ENCODE assay signal across 17 cellular contexts in genomic region chr21:34790834-34791233, GRCh38.
DNase-seq lines count a peak whose midpoint lies in the region; ATAC-seq and TF ChIP-seq lines count a peak whose summit lies in the region.
"Had no signal": no experiment of that assay in that cellular context is flagged by ENCODE, and none has a peak within 500 bp of the region (broad histone marks: within the 10 kb centered on the region; RNA-seq: fewer than 3 reads in every experiment).

No MANE protein-coding gene starts in this region.

- H2BK15ac ChIP-seq in IMR-90 (ENCODE audit: low read depth, low read length), result no peak overlapping the region

- in situ Hi-C loops in IMR-90 (cut with MboI; ENCODE audit: low sequenced_read_pairs), result no loop called here

- no peak overlapping the region for H2AK9ac ChIP-seq in IMR-90 (replicated peaks; ENCODE audit: low read depth, low read length, poor library complexity)

- H3K9ac ChIP-seq in SK-N-SH (no peak overlapping the region), IMR-90 (ENCODE audit: low read depth, low read length) (no peak overlapping the region)
- H3K9ac ChIP-seq: KMS-11 had no signal

- no peak overlapping the region for H4K5ac ChIP-seq in IMR-90 (ENCODE audit: low read depth, low read length)

- H3K79me2 ChIP-seq in SK-N-SH (ENCODE audit: insufficient read depth), result no peaks in the 10 kb centered on the region
- H3K79me2 ChIP-seq in OCI-LY7 (ENCODE audit: insufficient read depth, low read depth, low read length), result no peaks in the 10 kb centered on the region

- TF ChIP-seq EP300 in SK-N-SH (IDR thresholded peaks at IDR 0.05; ENCODE audit: borderline replicate concordance in 1 of 2, low read depth in 1 of 2, low read length in 1 of 2), result no peak
- no peak for TF ChIP-seq EP300 in sigmoid colon (IDR thresholded peaks at IDR 0.05)

- dilution Hi-C loops in IMR-90 (cut with HindIII; ENCODE audit: low sequenced_read_pairs, unreplicated experiment), result no loop called here

- peaks cover 16 to 44% of the 10 kb centered on the region in 2 experiments for H3K79me1 ChIP-seq in IMR-90 (ENCODE audit: low read depth in 1 of 2, low read length in 2 of 2)

- H3K4me3 ChIP-seq in SK-N-SH (ENCODE audit: low read depth in 2 of 2, low read length in 1 of 2) (no peak overlapping the region), IMR-90 (ENCODE audit: insufficient read depth, low read depth, low read length) (no peak overlapping the region), OCI-LY7 (ENCODE audit: low read depth, low read length, poor library complexity, severe bottlenecking) (no peak overlapping the region), sigmoid colon (no peak overlapping the region)
- H3K4me3 ChIP-seq: MG63, Peyer's patch had no signal

- ATAC-seq in SK-N-SH treated with all-trans-retinoic acid at 6 μM for 48 hours, result no peak
- ATAC-seq in IMR-90 (ENCODE audit: low read depth), result no peak
- ATAC-seq in GM21723 (IDR thresholded peaks at IDR 0.05; ENCODE audit: unreplicated experiment), result no peak

- intact Hi-C loops in IMR-90 (cut with micrococcal nuclease) (no loop called here), OCI-LY7 (cut with micrococcal nuclease; ENCODE audit: unreplicated experiment) (no loop called here), sigmoid colon (cut with DNase I) (no loop called here)

- H3K4me3 Mint-ChIP-seq in progenitor cell of endocrine pancreas (ENCODE audit: low read depth), result no peak overlapping the region
- H3K4me3 Mint-ChIP-seq: CD4-positive, alpha-beta T cell; T-helper 2 cell treated with Interferon-gamma antibody and Interleukin-4, amounts not matched to agents 5 μg/mL and 100 μg/mL, for 36 hours had no signal

- no peak for TF ChIP-seq RAD21 in SK-N-SH (IDR thresholded peaks at IDR 0.05; ENCODE audit: low read length)
- no peak for TF ChIP-seq RAD21 in IMR-90 (IDR thresholded peaks at IDR 0.05; ENCODE audit: low read length)

- H3K23ac ChIP-seq in IMR-90 (ENCODE audit: low read depth, low read length), result no peak overlapping the region

- H3K36me3 ChIP-seq in SK-N-SH (replicated peaks in 1 of 2; ENCODE audit: control insufficient read depth in 1 of 2, insufficient read depth in 2 of 2, low read length in 1 of 2), result peaks cover 31 to 33% of the 10 kb centered on the region in 2 experiments
- H3K36me3 ChIP-seq in IMR-90 (ENCODE audit: control insufficient read depth, insufficient read depth, low read length), result peaks cover 27% of the 10 kb centered on the region
- H3K36me3 ChIP-seq in OCI-LY7 (ENCODE audit: insufficient read depth, low read length), result peaks cover 18% of the 10 kb centered on the region
- peaks cover 0 to 4% (median 0%) of the 10 kb centered on the region in 4 donors for H3K36me3 ChIP-seq in sigmoid colon

- H3K18ac ChIP-seq in IMR-90 (ENCODE audit: low read depth, low read length), result no peak overlapping the region

- peak overlapping the region; percentile 51 for H3K27ac Mint-ChIP-seq in progenitor cell of endocrine pancreas
- H3K27ac Mint-ChIP-seq: CD4-positive, alpha-beta T cell; T-helper 2 cell treated with Interferon-gamma antibody and Interleukin-4, amounts not matched to agents 5 μg/mL and 100 μg/mL, for 36 hours had no signal

- no peak overlapping the region for H2BK5ac ChIP-seq in IMR-90 (ENCODE audit: low read depth, low read length, poor library complexity, severe bottlenecking)

- no peaks in the 10 kb centered on the region for H3K36me3 Mint-ChIP-seq in progenitor cell of endocrine pancreas (ENCODE audit: insufficient read depth)

- no peaks in the 10 kb centered on the region for H4K20me1 ChIP-seq in SK-N-SH (ENCODE audit: insufficient read depth)
- peaks cover 46% of the 10 kb centered on the region for H4K20me1 ChIP-seq in IMR-90 (ENCODE audit: insufficient read depth, low read length)
- no peaks in the 10 kb centered on the region for H4K20me1 ChIP-seq in OCI-LY7 (ENCODE audit: insufficient read depth, low read length)

- no peak overlapping the region for H3K4me2 ChIP-seq in SK-N-SH
- H3K4me2 ChIP-seq in IMR-90 (ENCODE audit: low read depth, low read length), result no peak overlapping the region
- no peak overlapping the region for H3K4me2 ChIP-seq in OCI-LY7 (ENCODE audit: low read length)
- H3K4me2 ChIP-seq: KMS-11 had no signal

- H4K8ac ChIP-seq in IMR-90 (ENCODE audit: low read depth in 2 of 2, low read length in 2 of 2), result no peak overlapping the region; a peak in 1 of 4 replicates

- BruUV-seq in IMR-90 (replicated peaks; lab: Mats Ljungman, UMichigan), result TSS peak; percentile 37
- BruUV-seq in OCI-LY7 (replicated peaks; lab: Mats Ljungman, UMichigan), result TSS peak; percentile 41

- H3K27me3 ChIP-seq in SK-N-SH (ENCODE audit: insufficient read depth), result no peaks in the 10 kb centered on the region
- no peaks in the 10 kb centered on the region for H3K27me3 ChIP-seq in IMR-90 (ENCODE audit: control insufficient read depth, insufficient read depth, low read length)
- no peaks in the 10 kb centered on the region for H3K27me3 ChIP-seq in sigmoid colon
- H3K27me3 ChIP-seq: MG63, Peyer's patch had no signal

- H3K4ac ChIP-seq in IMR-90 (ENCODE audit: low read depth, low read length), result no peak overlapping the region

- peaks cover 10% of the 10 kb centered on the region for H3F3A ChIP-seq in SK-N-SH (replicated peaks; ENCODE audit: insufficient read depth)

- no peak overlapping the region for H3K14ac ChIP-seq in IMR-90 (replicated peaks; ENCODE audit: low read depth, low read length)

- H3K27me3 Mint-ChIP-seq in progenitor cell of endocrine pancreas, result no peaks in the 10 kb centered on the region
- H3K27me3 Mint-ChIP-seq: CD4-positive, alpha-beta T cell had no signal

- H3K9me3 ChIP-seq in SK-N-SH (no peaks in the 10 kb centered on the region), IMR-90 (ENCODE audit: control insufficient read depth, insufficient read depth, low read length) (no peaks in the 10 kb centered on the region), OCI-LY7 (ENCODE audit: low read length) (no peaks in the 10 kb centered on the region), sigmoid colon (no peaks in the 10 kb centered on the region)
- H3K9me3 ChIP-seq: MG63, Peyer's patch had no signal

- H3K27ac ChIP-seq in SK-N-SH (ENCODE audit: low read depth in 2 of 2, low read length in 1 of 2) (no peak overlapping the region), IMR-90 (ENCODE audit: insufficient read depth, low read length) (no peak overlapping the region), OCI-LY7 (ENCODE audit: low read depth, low read length, poor library complexity, severe bottlenecking) (no peak overlapping the region), sigmoid colon (no peak overlapping the region)
- H3K27ac ChIP-seq: KMS-11, Peyer's patch had no signal

- no peaks in the 10 kb centered on the region for H3K9me2 ChIP-seq in SK-N-SH
- H3K9me2 ChIP-seq in OCI-LY7 (ENCODE audit: insufficient read depth, low read length), result no peaks in the 10 kb centered on the region

- DNase-seq in SK-N-SH, result peak; percentile 34
- DNase-seq in IMR-90, result peak; percentile 42
- no peak for DNase-seq in OCI-LY7 (ENCODE audit: low spot score)
- no peak for DNase-seq in progenitor cell of endocrine pancreas (ENCODE audit: low spot score, unreplicated experiment)
- no peak for DNase-seq in sigmoid colon
- no peak for DNase-seq in NCI-H2029 (lab: John Stamatoyannopoulos, UW)
- DNase-seq: ACHN; CD4-positive, alpha-beta T cell; MG63; NCI-H2029 treated with DMSO at 0.1 percent for 48 hours; NCI-H446 treated with DMSO at 0.1 percent for 48 hours; Peyer's patch; Right ventricle myocardium superior had no signal

- no peaks in the 10 kb centered on the region for H3K9me3 Mint-ChIP-seq in progenitor cell of endocrine pancreas (ENCODE audit: low read depth)
- H3K9me3 Mint-ChIP-seq: CD4-positive, alpha-beta T cell; T-helper 2 cell treated with Interferon-gamma antibody and Interleukin-4, amounts not matched to agents 5 μg/mL and 100 μg/mL, for 36 hours had no signal

- H2AFZ ChIP-seq in SK-N-SH (ENCODE audit: low read depth), result no peak overlapping the region
- no peak overlapping the region for H2AFZ ChIP-seq in IMR-90 (replicated peaks; ENCODE audit: low read length, poor library complexity)
- H2AFZ ChIP-seq in OCI-LY7 (ENCODE audit: low read length), result no peak overlapping the region

- H2BK120ac ChIP-seq in IMR-90 (ENCODE audit: low read depth, low read length), result no peak overlapping the region

- no peak overlapping the region for H3K56ac ChIP-seq in IMR-90 (ENCODE audit: extremely low read depth, insufficient read depth, low read length)

- H3K4me1 ChIP-seq in SK-N-SH (ENCODE audit: control insufficient read depth in 1 of 2, insufficient read depth in 2 of 2, low read depth in 1 of 2, low read length in 1 of 2) (peaks cover 0 to 8% of the 10 kb centered on the region in 2 experiments; a peak in 1 of 4 replicates), IMR-90 (ENCODE audit: control insufficient read depth, insufficient read depth, low read length) (peaks cover 16% of the 10 kb centered on the region), OCI-LY7 (ENCODE audit: insufficient read depth, low read length, poor library complexity, severe bottlenecking) (no peaks in the 10 kb centered on the region), sigmoid colon (peaks cover 0 to 16% (median 15%) of the 10 kb centered on the region in 4 donors)

- H2AK5ac ChIP-seq in IMR-90 (ENCODE audit: low read depth, low read length), result no peak overlapping the region

- peaks cover 37% of the 10 kb centered on the region for H3K4me1 Mint-ChIP-seq in progenitor cell of endocrine pancreas (ENCODE audit: low read depth)

- TF ChIP-seq POLR2A in IMR-90 (IDR thresholded peaks at IDR 0.05; ENCODE audit: low read depth, low read length), result no peak
- TF ChIP-seq POLR2A in sigmoid colon (IDR thresholded peaks at IDR 0.05), result no peak

- POLR2A ChIA-PET in SK-N-SH (lab: Yijun Ruan, JAX) (no interaction called here), IMR-90 (lab: Charles Lee; ENCODE audit: unreplicated experiment) (interaction anchor here (0.6 kb wide), 1 partner anchor 22 kb away, joined by 3 read pairs; no protein-coding TSS in a partner anchor), OCI-LY7 (lab: Charles Lee) (interaction anchor here (1.0 kb wide), 1 partner anchor 45 kb away, joined by 3 read pairs; no protein-coding TSS in a partner anchor)

- CTCF ChIA-PET in SK-N-SH (lab: Yijun Ruan, JAX), result no interaction called here
- CTCF ChIA-PET in IMR-90 (lab: Yijun Ruan, JAX), result no interaction called here
- CTCF ChIA-PET in OCI-LY7 (lab: Charles Lee; ENCODE audit: unreplicated experiment), result no interaction called here

- TF ChIP-seq CTCF in SK-N-SH (IDR thresholded peaks at IDR 0.05), result no peak
- TF ChIP-seq CTCF in IMR-90 (conservative IDR thresholded peaks at IDR 0.05; ENCODE audit: low read depth, low read length), result no peak
- TF ChIP-seq CTCF in OCI-LY7 (conservative IDR thresholded peaks at IDR 0.05; ENCODE audit: low read length), result no peak
- TF ChIP-seq CTCF in progenitor cell of endocrine pancreas (IDR thresholded peaks at IDR 0.05; ENCODE audit: unreplicated experiment), result no peak
- TF ChIP-seq CTCF in sigmoid colon (IDR thresholded peaks at IDR 0.05), result no peak

- WGBS in SK-N-SH (ENCODE audit: low lambda C conversion rate), result 84% methylated on average over 3 of the region's 3 CpGs
- WGBS in IMR-90 (ENCODE audit: extremely low coverage in 2 of 2, insufficient read length in 1 of 2), 2 experiments, result no CpG with 5 or more reads among the region's 3 CpGs
- WGBS in sigmoid colon, 2 donors, result 26 to 56% methylated on average over 3 of the region's 3 CpGs

- H4K91ac ChIP-seq in IMR-90 (ENCODE audit: insufficient read depth, low read depth, low read length), result no peak overlapping the region

- no peak overlapping the region for H2BK20ac ChIP-seq in IMR-90 (ENCODE audit: low read depth, low read length)

- H3K9me1 ChIP-seq in IMR-90 (ENCODE audit: insufficient read depth, low read length), result peaks cover 15% of the 10 kb centered on the region

Comparison
In these comparisons a context has a peak if more than half of its experiments do, and no peak if none do; other contexts are left out.
1. DNase-seq: peak in SK-N-SH (single experiment) and IMR-90 (single experiment); none in OCI-LY7 (single experiment), progenitor cell of endocrine pancreas (single experiment), sigmoid colon (single experiment) and NCI-H2029 (single experiment).